Comparison of ENCODE assay signal across 13 cellular contexts in genomic region chr5:13567819-13568218, GRCh38.
A peak's percentile ranks its signal among the peaks of the same experiment; 100 is the strongest.
DNase-seq lines count a peak whose midpoint lies in the region; ATAC-seq and TF ChIP-seq lines count a peak whose summit lies in the region.
"Had no signal": no experiment of that assay in that cellular context is flagged by ENCODE, and none has a peak within 500 bp of the region (broad histone marks: within the 10 kb centered on the region; RNA-seq: fewer than 3 reads in every experiment).

No MANE protein-coding gene starts in this region.

- DNase-seq in A172 (ENCODE audit: low spot score) (peak; percentile 90), HFF-Myc (ENCODE audit: extremely low read depth, low read depth) (peak; percentile 21), foreskin fibroblast (peak; percentile 17 to 26), cerebellum (ENCODE audit: low spot score) (no peak), head of caudate nucleus (no peak), CD1c-positive myeloid dendritic cell (ENCODE audit: extremely low spot score) (no peak), omental fat pad (ENCODE audit: low spot score) (no peak)
- DNase-seq: activated B cell treated with CpG ODN at 0.5 μM for 24 hours; DMS 273 treated with DMSO at 0.1 percent for 48 hours; NCI-H1105; nucleus accumbens; stimulated activated CD4-positive, alpha-beta T cell treated with anti-CD3 and anti-CD28 coated beads, Interleukin-15, amount 100 ng/mL, for 24 hours had no signal

- no peak for TF ChIP-seq CTCF in HFF-Myc (IDR thresholded peaks at IDR 0.05; ENCODE audit: low read depth, low read length, missing control alignments)
- TF ChIP-seq CTCF in foreskin fibroblast (IDR thresholded peaks at IDR 0.05; ENCODE audit: low read depth, low read length), result no peak
- TF ChIP-seq CTCF in omental fat pad (IDR thresholded peaks at IDR 0.05), result no peak

- no peak overlapping the region for H3K4me3 ChIP-seq in HFF-Myc (replicated peaks; ENCODE audit: low read depth, low read length)
- H3K4me3 ChIP-seq in foreskin fibroblast (ENCODE audit: low read depth in 1 of 2, low read length in 2 of 2), result no peak overlapping the region

- ATAC-seq in SK-N-SH treated with all-trans-retinoic acid at 6 μM for 48 hours (peak; percentile 97), omental fat pad (ENCODE audit: low FRiP score) (no peak)

- intact Hi-C loops in head of caudate nucleus (cut with DNase I), result no loop called here

TF ChIP-seq in SK-N-SH treated with all-trans-retinoic acid at 6 μM for 48 hours, 23 proteins besides CTCF, POLR2A, EP300 and RAD21:
- no peak for TF ChIP-seq SNAI2 (CRISPR knock-in tag; IDR thresholded peaks at IDR 0.05)
- TF ChIP-seq TOX (CRISPR knock-in tag; IDR thresholded peaks at IDR 0.05; ENCODE audit: borderline replicate concordance), result peak; percentile 60; the same call in 1 of the 2 replicates
- TF ChIP-seq ZC3H10 (CRISPR knock-in tag; IDR thresholded peaks at IDR 0.05), result peak; percentile 89
TF ChIP-seq in SK-N-SH treated with all-trans-retinoic acid at 6 μM for 48 hours: peak in this region for 2.

Comparison
In these comparisons a context has a peak if more than half of its experiments do, and no peak if none do; other contexts are left out.
1. DNase-seq: peak in A172 (single experiment), HFF-Myc (single experiment) and foreskin fibroblast (2 of 2); none in cerebellum (single experiment), head of caudate nucleus (0 of 42), CD1c-positive myeloid dendritic cell (single experiment) and omental fat pad (single experiment).